In genomic region chr2:170530284-170530745, GRCh38 we compare ENCODE assay signal across 9 cellular contexts.
DNase-seq lines count a peak whose midpoint lies in the region; ATAC-seq and TF ChIP-seq lines count a peak whose summit lies in the region.
"Had no signal": no experiment of that assay in that cellular context is flagged by ENCODE, and none has a peak within 500 bp of the region (broad histone marks: within the 10 kb centered on the region; RNA-seq: fewer than 3 reads in every experiment).

No MANE protein-coding gene starts in this region.

- peak; percentile 86 for DNase-seq in NCI-H774 (lab: John Stamatoyannopoulos, UW)
- DNase-seq in fibroblast of the aortic adventitia (ENCODE audit: low read depth) = peak; percentile 12
- DNase-seq in prostate gland (ENCODE audit: low spot score) = peak; percentile 90
- DNase-seq in GF-D8 (lab: John Stamatoyannopoulos, UW) = no peak
- DNase-seq in KG1 (lab: John Stamatoyannopoulos, UW) = no peak
- no peak for DNase-seq in stimulated activated naive CD8-positive, alpha-beta T cell treated with anti-CD3 and anti-CD28 coated beads, Interleukin-15, Interleukin-2, amounts not matched to agents 100 U/mL and 50 U/mL, for 24 hours
- DNase-seq in spleen = no peak
- DNase-seq: stimulated activated naive B cell treated with anti-CD40 and anti-IgM and Interleukin-4, amounts not matched to agents 10 μg/mL and 1 μg/mL and 100 μg/mL, for 72 hours had no signal

- WGBS in prostate gland = 3% methylated on average over 7 of the region's 7 CpGs
- 11 to 19% (median 13%) methylated on average over 6 to 7 of the region's 7 CpGs for WGBS in spleen, 5 donors

- H3K9me3 ChIP-seq in HEK293 (ENCODE audit: control insufficient read depth, insufficient read depth, low read depth, low read length) (no peaks in the 10 kb centered on the region), prostate gland (no peaks in the 10 kb centered on the region), spleen (no peaks in the 10 kb centered on the region)

- intact Hi-C loops in prostate gland (cut with DNase I) (no loop called here), spleen (cut with DNase I; ENCODE audit: low total_unique reads) (no loop called here)

- peaks cover 13% of the 10 kb centered on the region for H3K4me1 ChIP-seq in HEK293 (ENCODE audit: control insufficient read depth, insufficient read depth, low read length)
- H3K4me1 ChIP-seq in prostate gland (replicated peaks) = peaks cover 9% of the 10 kb centered on the region
- H3K4me1 ChIP-seq in spleen = no peaks in the 10 kb centered on the region

- CTCF ChIA-PET in HEK293 (lab: Yijun Ruan, JAX) = interaction anchor here (0.6 to 1.2 kb wide), 4 partner anchors 10 to 556 kb away, joined by 3 to 7 read pairs (median 3); no protein-coding TSS in a partner anchor

- no peaks in the 10 kb centered on the region for H3K36me3 ChIP-seq in HEK293 (ENCODE audit: control insufficient read depth in 2 of 2, insufficient read depth in 1 of 2, low read length in 2 of 2)
- no peaks in the 10 kb centered on the region for H3K36me3 ChIP-seq in prostate gland
- no peaks in the 10 kb centered on the region for H3K36me3 ChIP-seq in spleen

- POLR2A ChIA-PET in HEK293 (lab: Yijun Ruan, JAX) = interaction anchor here (0.6 to 1.2 kb wide), 5 partner anchors 184 to 581 kb away, joined by 3 to 4 read pairs (median 3); partner anchors contain the start of genes GAD1 and SP5

- H3K4me3 ChIP-seq in HEK293 (ENCODE audit: low read depth, low read length) = no peak overlapping the region
- no peak overlapping the region for H3K4me3 ChIP-seq in fibroblast of the aortic adventitia (ENCODE audit: low read depth, low read length)
- H3K4me3 ChIP-seq in prostate gland = no peak overlapping the region
- no peak overlapping the region for H3K4me3 ChIP-seq in spleen

- H3K27me3 ChIP-seq in prostate gland (replicated peaks; ENCODE audit: insufficient read depth) (no peaks in the 10 kb centered on the region), spleen (replicated peaks in 1 of 7) (peaks cover 0 to 8% (median 0%) of the 10 kb centered on the region in 7 donors)

- TF ChIP-seq POLR2A in prostate gland (IDR thresholded peaks at IDR 0.05) (no peak), spleen (IDR thresholded peaks at IDR 0.05) (no peak)

- TF ChIP-seq CTCF in HEK293 (tag by site-specific recombination; IDR thresholded peaks at IDR 0.05) = no peak; the same call in 1 of the 2 replicates
- TF ChIP-seq CTCF in fibroblast of the aortic adventitia (IDR thresholded peaks at IDR 0.05; ENCODE audit: insufficient read depth, low read length) = no peak
- TF ChIP-seq CTCF in prostate gland (IDR thresholded peaks at IDR 0.05) = no peak
- no peak for TF ChIP-seq CTCF in spleen (IDR thresholded peaks at IDR 0.05 in 8 of 11, conservative IDR thresholded peaks at IDR 0.05 in 3 of 11)

- H3K27ac ChIP-seq in HEK293 (ENCODE audit: extremely low read depth, low read depth, low read length) (peak overlapping the region; percentile 42; the same call in 1 of the 2 replicates), prostate gland (peak overlapping the region; percentile 54 to 55), spleen (no peak overlapping the region)

- no peak for ATAC-seq in stimulated activated naive CD8-positive, alpha-beta T cell treated with anti-CD3 and anti-CD28 coated beads, Interleukin-15, Interleukin-2, amounts not matched to agents 100 U/mL and 50 U/mL, for 24 hours

TF ChIP-seq in HEK293, 187 proteins besides CTCF, POLR2A, EP300 and RAD21 (continues in another document):
- TF ChIP-seq TCF7L2 (IDR thresholded peaks at IDR 0.05; ENCODE audit: borderline replicate concordance, low read depth, low read length) = 0 out of 2 replicates have a peak, but pooled peaks have one; percentile 47
- TF ChIP-seq ZNF366 (tag by site-specific recombination; conservative IDR thresholded peaks at IDR 0.05) = 0 out of 2 replicates have a peak, but pooled peaks have one; percentile 24
- no peak for TF ChIP-seq ZNF155 (tag by site-specific recombination; IDR thresholded peaks at IDR 0.05)
- peak; percentile 74 for TF ChIP-seq WT1 (tag by site-specific recombination; IDR thresholded peaks at IDR 0.05)
- TF ChIP-seq MZF1 (tag by site-specific recombination; IDR thresholded peaks at IDR 0.05; ENCODE audit: borderline replicate concordance) = 0 out of 2 replicates have a peak, but pooled peaks have one; percentile 27
- TF ChIP-seq MYNN (tag by site-specific recombination; IDR thresholded peaks at IDR 0.05; ENCODE audit: borderline replicate concordance) = 0 out of 2 replicates have a peak, but pooled peaks have one; percentile 60
- peak; percentile 10; the same call in 1 of the 2 replicates for TF ChIP-seq ZNF184 (tag by site-specific recombination; IDR thresholded peaks at IDR 0.05)
- TF ChIP-seq ZNF660 (tag by site-specific recombination; IDR thresholded peaks at IDR 0.05) = peak; percentile 100
- 0 out of 2 replicates have a peak, but pooled peaks have one; percentile 23 for TF ChIP-seq PRDM4 (tag by site-specific recombination; IDR thresholded peaks at IDR 0.05)
- TF ChIP-seq IKZF3 (tag by site-specific recombination; IDR thresholded peaks at IDR 0.05) = peak; percentile 91
- peak; percentile 69 for TF ChIP-seq ZBTB17 (tag by site-specific recombination; IDR thresholded peaks at IDR 0.05)
- no peak for TF ChIP-seq ZNF362 (tag by site-specific recombination; IDR thresholded peaks at IDR 0.05)
- no peak for TF ChIP-seq ZNF777 (tag by site-specific recombination; IDR thresholded peaks at IDR 0.05; ENCODE audit: borderline replicate concordance)
- peak; percentile 42; the same call in 1 of the 2 replicates for TF ChIP-seq GLI2 (tag by site-specific recombination; IDR thresholded peaks at IDR 0.05; ENCODE audit: borderline replicate concordance, low read depth)
- TF ChIP-seq ZNF398 (tag by site-specific recombination; IDR thresholded peaks at IDR 0.05) = peak; percentile 32; the same call in 1 of the 2 replicates
- peak; percentile 30; the same call in 1 of the 2 replicates for TF ChIP-seq ZNF629 (tag by site-specific recombination; IDR thresholded peaks at IDR 0.05)
- peak; percentile 60; the same call in 1 of the 2 replicates for TF ChIP-seq ZEB2 (tag by site-specific recombination; IDR thresholded peaks at IDR 0.05)
- no peak for TF ChIP-seq ZNF140 (tag by site-specific recombination; IDR thresholded peaks at IDR 0.05)
- no peak for TF ChIP-seq ZNF664 (tag by site-specific recombination; IDR thresholded peaks at IDR 0.05)
- 0 out of 2 replicates have a peak, but pooled peaks have one; percentile 9 for TF ChIP-seq ZNF677 (tag by site-specific recombination; IDR thresholded peaks at IDR 0.05)
- TF ChIP-seq ZSCAN30 (tag by site-specific recombination; IDR thresholded peaks at IDR 0.05) = 0 out of 2 replicates have a peak, but pooled peaks have one; percentile 61

Comparison
In these comparisons a context has a peak if more than half of its experiments do, and no peak if none do; other contexts are left out.
1. H3K27ac ChIP-seq: peak in HEK293 (single experiment) and prostate gland (2 of 2); none in spleen (0 of 8).
2. DNase-seq: peak in NCI-H774 (single experiment), fibroblast of the aortic adventitia (single experiment) and prostate gland (single experiment); none in GF-D8 (single experiment), KG1 (single experiment), stimulated activated naive CD8-positive, alpha-beta T cell treated with anti-CD3 and anti-CD28 coated beads, Interleukin-15, Interleukin-2, amounts not matched to agents 100 U/mL and 50 U/mL, for 24 hours (single experiment) and spleen (single experiment).